In the genomic region with DNA sequence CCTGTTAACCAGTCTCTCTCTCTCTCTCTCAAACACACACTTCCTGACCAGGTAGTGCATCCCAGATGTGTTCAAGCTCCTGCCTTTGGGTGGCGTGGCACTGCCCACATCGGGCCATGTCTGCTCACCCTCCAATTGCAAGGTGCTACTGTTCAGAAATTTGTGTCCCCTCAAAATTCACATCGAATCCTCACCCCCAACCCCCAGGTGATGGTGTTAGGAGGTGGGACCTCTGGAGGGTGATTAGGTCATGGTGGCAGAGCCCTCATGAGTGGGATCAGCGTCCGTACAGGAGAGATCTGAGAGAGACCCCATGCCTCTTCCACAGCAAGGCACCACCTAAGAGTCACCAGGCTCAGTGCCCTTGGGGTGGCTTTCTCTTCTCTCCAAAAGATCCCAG, we compare ENCODE assay signal across 21 cellular contexts. TPM values are rescaled to one million over a fixed set of nuclear protein-coding genes. Genes with fewer than 3 reads are reported as not detected.
DNase-seq lines count a peak whose midpoint lies in the region; ATAC-seq, FAIRE-seq and TF ChIP-seq lines count a peak whose summit lies in the region.
"Had no signal": no experiment of that assay in that cellular context is flagged by ENCODE, and none has a peak within 500 bp of the region (broad histone marks: within the 10 kb centered on the region; RNA-seq: fewer than 3 reads in every experiment).

No MANE protein-coding gene starts in this region.

- H3K9ac ChIP-seq in kidney (ENCODE audit: low read length in 2 of 2), result no peak overlapping the region

- H3K4me3 ChIP-seq in kidney (ENCODE audit: low read length in 2 of 2), result no peak overlapping the region
- H3K4me3 ChIP-seq in psoas muscle, result no peak overlapping the region
- H3K4me3 ChIP-seq in aorta (ENCODE audit: low read length in 2 of 2), result no peak overlapping the region

- FAIRE-seq in kidney (lab: Jason Lieb, UNC), result no peak
- FAIRE-seq: GM12892, GM18507 had no signal

- TF ChIP-seq CTCF in kidney (IDR thresholded peaks at IDR 0.05; ENCODE audit: borderline replicate concordance, extremely low read depth, insufficient read depth), result no peak
- no peak for TF ChIP-seq CTCF in psoas muscle (IDR thresholded peaks at IDR 0.05)

- H3K4me1 ChIP-seq in kidney (ENCODE audit: control insufficient read depth in 1 of 2, insufficient read depth in 1 of 2, low read depth in 1 of 2, low read length in 2 of 2), result no peaks in the 10 kb centered on the region
- H3K4me1 ChIP-seq in psoas muscle, result peaks cover 13% of the 10 kb centered on the region
- no peaks in the 10 kb centered on the region for H3K4me1 ChIP-seq in aorta (ENCODE audit: control insufficient read depth in 1 of 2, insufficient read depth in 2 of 2, low read length in 2 of 2)

- no peaks in the 10 kb centered on the region for H3K27me3 ChIP-seq in psoas muscle (ENCODE audit: insufficient read depth in 3 of 3, low read length in 2 of 3)
- H3K27me3 ChIP-seq in aorta (ENCODE audit: control insufficient read depth in 1 of 2, insufficient read depth in 2 of 2, low read length in 1 of 2), result no peaks in the 10 kb centered on the region

- peaks cover 14 to 21% of the 10 kb centered on the region in 2 donors for H3K36me3 ChIP-seq in kidney (ENCODE audit: control insufficient read depth in 1 of 2, insufficient read depth in 2 of 2, low read length in 2 of 2)
- H3K36me3 ChIP-seq in psoas muscle (ENCODE audit: insufficient read depth in 1 of 2, low read depth in 1 of 2), result peaks cover 7 to 51% of the 10 kb centered on the region in 2 donors
- H3K36me3 ChIP-seq in aorta (ENCODE audit: control insufficient read depth in 1 of 2, insufficient read depth in 2 of 2, low read length in 1 of 2), result peaks cover 3 to 21% of the 10 kb centered on the region in 2 donors

- ATAC-seq in psoas muscle (no peak), aorta (ENCODE audit: low FRiP score) (no peak)
- ATAC-seq: Panc1 had no signal

- intact Hi-C loops in kidney (cut with DNase I), result no loop called here
- intact Hi-C loops in psoas muscle (cut with DNase I), result no loop called here
- intact Hi-C loops in aorta (cut with DNase I), result no loop called here

- WGBS in psoas muscle, 3 donors, result 76 to 98% (median 94%) methylated on average over 5 of the region's 5 CpGs
- 78 to 98% methylated on average over 5 of the region's 5 CpGs for WGBS in aorta, 2 donors

- peak; percentile 24 for DNase-seq in activated effector memory CD4-positive, alpha-beta T cell treated with anti-CD3 and anti-CD28 coated beads, Interleukin-2, amount 50 U/mL, for 16 hours
- DNase-seq in activated effector memory CD4-positive, alpha-beta T cell treated with Interleukin-2 at 50 U/mL for 16 hours, result no peak
- DNase-seq in kidney, result peak; percentile 37
- DNase-seq in psoas muscle, result peak in 1 of 2 donors; percentile 10
- peak; percentile 8 to 15 for DNase-seq in aorta
- DNase-seq in DMS53 (lab: John Stamatoyannopoulos, UW), result no peak
- DNase-seq in stimulated activated CD4-positive, alpha-beta T cell treated with anti-CD3 and anti-CD28 coated beads, Interleukin-4, amount 100 ng/mL, for 24 hours, result no peak
- DNase-seq: ACHN; C1 segment of cervical spinal cord; CD8-positive, alpha-beta memory T cell; DMS79; GOT3; MM.1S; NCI-H1092 treated with DMSO at 0.1 percent for 48 hours; NCI-H146; NCI-H2081 treated with DMSO at 0.1 percent for 48 hours; NCI-H446 treated with DMSO at 0.1 percent for 48 hours had no signal

- no peak overlapping the region for H3K27ac ChIP-seq in kidney (ENCODE audit: low read depth in 2 of 2, low read length in 2 of 2)
- H3K27ac ChIP-seq in psoas muscle, result peak overlapping the region; percentile 82
- no peak overlapping the region for H3K27ac ChIP-seq in aorta (ENCODE audit: low read depth in 1 of 2, low read length in 2 of 2)

- H3K9me3 ChIP-seq in kidney (ENCODE audit: control insufficient read depth in 1 of 2, low read length in 2 of 2) (no peaks in the 10 kb centered on the region), psoas muscle (no peaks in the 10 kb centered on the region), aorta (ENCODE audit: control insufficient read depth, low read length) (peaks cover 6% of the 10 kb centered on the region)

RNA-seq across cellular contexts. Expression of a gene that starts 8.8 kb away (rescaled TPM):
- total RNA-seq in kidney, result 119 TPM
- polyA plus RNA-seq in kidney (ENCODE audit: insufficient read depth, low read depth, low replicate concordance), result 310 TPM
- 100 to 1,000 TPM; 136 to 214 (median 158) TPM for total RNA-seq in psoas muscle
- polyA plus RNA-seq in psoas muscle, result 100 to 1,000 TPM; 345 to 597 (median 427) TPM
- total RNA-seq in aorta, result 10 to 100 TPM; 83.7 to 94.0 TPM
- 100 to 1,000 TPM; 415 to 787 TPM for polyA plus RNA-seq in aorta

RNA-seq across cellular contexts. Expression of a gene that starts 13.1 kb away (rescaled TPM):
- total RNA-seq in kidney, result 4.6 TPM
- 1.5 TPM for polyA plus RNA-seq in kidney (ENCODE audit: insufficient read depth, low read depth, low replicate concordance)
- not detected for total RNA-seq in psoas muscle
- under 1 TPM in 1 of 3 donors, not detected in 2; 0.20 TPM for polyA plus RNA-seq in psoas muscle
- total RNA-seq in aorta, result not detected
- polyA plus RNA-seq in aorta, result not detected
- total RNA-seq: CD8-positive, alpha-beta memory T cell; LHCN-M2 had no signal
- polyA plus RNA-seq: CD8-positive, alpha-beta memory T cell had no signal

Comparison
In these comparisons a context has a peak if more than half of its experiments do, and no peak if none do; other contexts are left out.
1. DNase-seq: peak in activated effector memory CD4-positive, alpha-beta T cell treated with anti-CD3 and anti-CD28 coated beads, Interleukin-2, amount 50 U/mL, for 16 hours (single experiment), kidney (single experiment) and aorta (2 of 2); none in activated effector memory CD4-positive, alpha-beta T cell treated with Interleukin-2 at 50 U/mL for 16 hours (single experiment), DMS53 (single experiment) and stimulated activated CD4-positive, alpha-beta T cell treated with anti-CD3 and anti-CD28 coated beads, Interleukin-4, amount 100 ng/mL, for 24 hours (single experiment).